13 cellular contexts compared by ENCODE assay signal in the genomic region with DNA sequence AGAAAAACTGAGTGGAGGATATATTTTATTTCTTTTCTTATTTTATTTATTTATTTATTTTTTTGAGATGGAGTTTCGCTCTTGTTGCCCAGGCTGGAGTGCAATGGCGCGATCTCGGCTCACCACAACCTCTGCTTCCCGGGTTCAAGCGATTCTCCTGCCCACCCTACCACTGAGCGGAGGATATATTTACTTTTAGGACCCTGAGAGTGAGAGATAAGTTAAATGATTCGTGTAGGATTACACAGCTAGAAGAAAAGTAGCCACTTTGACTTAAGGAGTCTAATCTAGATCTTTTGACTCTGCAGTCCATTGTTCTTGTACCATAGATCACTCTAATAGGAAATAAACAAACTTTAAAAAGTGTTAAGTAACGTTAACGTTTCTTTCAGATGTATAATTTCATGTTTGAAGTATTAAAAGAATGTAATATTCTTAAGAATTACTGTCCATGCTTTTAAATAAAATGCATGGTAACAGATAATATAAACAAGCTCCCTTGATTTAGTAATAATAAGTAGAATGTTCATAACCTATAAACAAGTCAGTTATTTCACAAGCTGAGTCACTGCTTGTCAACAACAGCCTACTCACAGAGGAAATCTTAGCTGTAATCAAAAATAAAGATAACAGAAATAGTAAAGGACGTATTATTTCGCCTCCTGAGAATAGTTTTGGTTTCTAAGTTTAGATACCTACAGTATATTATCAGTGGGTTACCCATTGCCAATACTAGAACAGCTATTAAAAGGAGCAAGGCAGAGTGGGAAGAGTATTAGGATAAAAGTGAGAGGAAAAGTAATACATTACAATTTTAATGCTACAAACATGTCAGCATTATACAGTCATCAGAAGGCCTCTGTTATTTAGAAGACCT. TPM values are rescaled to one million over a fixed set of nuclear protein-coding genes. Genes with fewer than 3 reads are reported as not detected.
DNase-seq lines count a peak whose midpoint lies in the region; ATAC-seq and TF ChIP-seq lines count a peak whose summit lies in the region.
"Had no signal": no experiment of that assay in that cellular context is flagged by ENCODE, and none has a peak within 500 bp of the region (broad histone marks: within the 10 kb centered on the region; RNA-seq: fewer than 3 reads in every experiment).

No MANE protein-coding gene starts in this region.

- intact Hi-C loops in MCF 10A (cut with micrococcal nuclease) (no loop called here), breast epithelium (cut with DNase I; ENCODE audit: low total_unique reads) (no loop called here)

- H3K4me1 ChIP-seq in breast epithelium (peaks cover 0 to 6% of the 10 kb centered on the region in 2 donors), upper lobe of left lung (peaks cover 27 to 55% (median 40%) of the 10 kb centered on the region in 4 donors), SK-N-SH (ENCODE audit: control insufficient read depth in 1 of 2, insufficient read depth in 2 of 2, low read depth in 1 of 2, low read length in 1 of 2) (peaks cover 2 to 5% of the 10 kb centered on the region in 2 experiments; a peak in 3 of 4 replicates)

- TF ChIP-seq EP300 in upper lobe of left lung (IDR thresholded peaks at IDR 0.05) (no peak), SK-N-SH (IDR thresholded peaks at IDR 0.05; ENCODE audit: borderline replicate concordance in 1 of 2, low read depth in 1 of 2, low read length in 1 of 2) (no peak)

- H3K27me3 Mint-ChIP-seq in MCF 10A (ENCODE audit: insufficient read depth, unreplicated experiment) (no peaks in the 10 kb centered on the region), WTC11 (ENCODE audit: low read depth) (no peaks in the 10 kb centered on the region)

- TF ChIP-seq RAD21 in SK-N-SH (IDR thresholded peaks at IDR 0.05; ENCODE audit: low read length): no peak

- no TSS peak for BruUV-seq in MCF 10A (replicated peaks; lab: Mats Ljungman, UMichigan)

- no peak overlapping the region for H3K9ac ChIP-seq in SK-N-SH

- no peak overlapping the region for H3K4me2 ChIP-seq in SK-N-SH

- peaks cover 35% of the 10 kb centered on the region for H3K4me1 Mint-ChIP-seq in MCF 10A (ENCODE audit: insufficient read depth, unreplicated experiment)
- H3K4me1 Mint-ChIP-seq in WTC11: peaks cover 37% of the 10 kb centered on the region

- peaks cover 7% of the 10 kb centered on the region for H3F3A ChIP-seq in SK-N-SH (replicated peaks; ENCODE audit: insufficient read depth)

- TF ChIP-seq CTCF in MCF 10A (IDR thresholded peaks at IDR 0.05; ENCODE audit: unreplicated experiment): no peak
- TF ChIP-seq CTCF in breast epithelium (IDR thresholded peaks at IDR 0.05): no peak
- TF ChIP-seq CTCF in WTC11 (IDR thresholded peaks at IDR 0.05): no peak
- no peak for TF ChIP-seq CTCF in foreskin fibroblast (IDR thresholded peaks at IDR 0.05; ENCODE audit: low read depth, low read length)
- no peak for TF ChIP-seq CTCF in upper lobe of left lung (IDR thresholded peaks at IDR 0.05)
- TF ChIP-seq CTCF in SK-N-SH (IDR thresholded peaks at IDR 0.05): no peak

- no peaks in the 10 kb centered on the region for H3K27me3 ChIP-seq in breast epithelium
- no peaks in the 10 kb centered on the region for H3K27me3 ChIP-seq in upper lobe of left lung
- H3K27me3 ChIP-seq in SK-N-SH (ENCODE audit: insufficient read depth): no peaks in the 10 kb centered on the region

- no peak overlapping the region for H3K27ac ChIP-seq in breast epithelium
- peak overlapping the region; percentile 9 to 64 (median 44) for H3K27ac ChIP-seq in upper lobe of left lung
- H3K27ac ChIP-seq in SK-N-SH (ENCODE audit: low read depth in 2 of 2, low read length in 1 of 2): no peak overlapping the region
- H3K27ac ChIP-seq: SK-N-MC had no signal

- no peaks in the 10 kb centered on the region for H3K36me3 Mint-ChIP-seq in MCF 10A (ENCODE audit: insufficient read depth, unreplicated experiment)
- no peaks in the 10 kb centered on the region for H3K36me3 Mint-ChIP-seq in WTC11

- DNase-seq in MCF 10A (ENCODE audit: unreplicated experiment): peak; percentile 14
- no peak for DNase-seq in breast epithelium (ENCODE audit: low spot score in 2 of 2)
- no peak for DNase-seq in WTC11 (ENCODE audit: low spot score)
- DNase-seq in foreskin fibroblast: peak; percentile 12 to 22
- DNase-seq in upper lobe of left lung: no peak
- no peak for DNase-seq in SK-N-SH
- no peak for DNase-seq in amniotic stem cell (lab: John Stamatoyannopoulos, UW)
- DNase-seq: central memory CD4-positive, alpha-beta T cell; NCI-H2171 had no signal

- WGBS in upper lobe of left lung, 2 donors: 67 to 70% methylated on average over 12 of the region's 12 CpGs
- 93% methylated on average over 12 of the region's 12 CpGs for WGBS in SK-N-SH (ENCODE audit: low lambda C conversion rate)

- H3K9me3 Mint-ChIP-seq in MCF 10A (ENCODE audit: unreplicated experiment) (peaks cover under 1% of the 10 kb centered on the region), WTC11 (no peaks in the 10 kb centered on the region)

- TF ChIP-seq POLR2A in breast epithelium (IDR thresholded peaks at IDR 0.05) (no peak), upper lobe of left lung (IDR thresholded peaks at IDR 0.05) (no peak)

- H3K4me3 ChIP-seq in breast epithelium (no peak overlapping the region), foreskin fibroblast (ENCODE audit: low read depth in 1 of 2, low read length in 2 of 2) (no peak overlapping the region), upper lobe of left lung (no peak overlapping the region), SK-N-SH (ENCODE audit: low read depth in 2 of 2, low read length in 1 of 2) (no peak overlapping the region)
- H3K4me3 ChIP-seq: lung, SK-N-MC, skin epidermis had no signal

- peaks cover 100% of the 10 kb centered on the region for H3K79me2 ChIP-seq in SK-N-SH (ENCODE audit: insufficient read depth)

- H3K9me3 ChIP-seq in breast epithelium (no peaks in the 10 kb centered on the region), upper lobe of left lung (no peaks in the 10 kb centered on the region), SK-N-SH (no peaks in the 10 kb centered on the region; the same call in 1 of the 2 replicates)

- H3K36me3 ChIP-seq in breast epithelium: no peaks in the 10 kb centered on the region
- no peaks in the 10 kb centered on the region for H3K36me3 ChIP-seq in upper lobe of left lung
- H3K36me3 ChIP-seq in SK-N-SH (replicated peaks in 1 of 2; ENCODE audit: control insufficient read depth in 1 of 2, insufficient read depth in 2 of 2, low read length in 1 of 2): no peaks in the 10 kb centered on the region

- H4K20me1 ChIP-seq in SK-N-SH (ENCODE audit: insufficient read depth): peaks cover 55% of the 10 kb centered on the region

- POLR2A ChIA-PET in MCF 10A (lab: Yijun Ruan, JAX): interaction anchor here (0.9 to 7.5 kb wide), 6 partner anchors 8 to 19 kb away, joined by 3 to 54 read pairs (median 4); partner anchors contain the start of gene USP47
- POLR2A ChIA-PET in WTC11 (lab: Charles Lee): no interaction called here
- POLR2A ChIA-PET in SK-N-SH (lab: Yijun Ruan, JAX): no interaction called here

- peak overlapping the region; percentile 42 for H3K27ac Mint-ChIP-seq in MCF 10A (ENCODE audit: low read depth, unreplicated experiment)
- H3K27ac Mint-ChIP-seq in WTC11: 0 out of 2 replicates have a peak overlapping the region, but pooled peaks have one; percentile 31

- H3K4me3 Mint-ChIP-seq in MCF 10A (ENCODE audit: unreplicated experiment) (no peak overlapping the region), WTC11 (no peak overlapping the region)

- CTCF ChIA-PET in MCF 10A (lab: Yijun Ruan, JAX): interaction anchor here (0.7 to 3.0 kb wide), 4 partner anchors 11 to 1067 kb away, joined by 3 to 22 read pairs (median 3); no protein-coding TSS in a partner anchor
- CTCF ChIA-PET in WTC11 (lab: Charles Lee): interaction anchor here (1.2 kb wide), 1 partner anchor 11 kb away, joined by 3 read pairs; no protein-coding TSS in a partner anchor
- CTCF ChIA-PET in SK-N-SH (lab: Yijun Ruan, JAX): interaction anchor here (0.9 to 1.7 kb wide), 4 partner anchors 11 to 82 kb away, joined by 3 to 5 read pairs (median 4); no protein-coding TSS in a partner anchor

- H2AFZ ChIP-seq in SK-N-SH (ENCODE audit: low read depth): no peak overlapping the region

- no peaks in the 10 kb centered on the region for H3K9me2 ChIP-seq in SK-N-SH

- ATAC-seq in WTC11: no peak
- no peak for ATAC-seq in upper lobe of left lung (ENCODE audit: low FRiP score in 2 of 2)
- no peak for ATAC-seq in HG03521 (IDR thresholded peaks at IDR 0.05; ENCODE audit: unreplicated experiment)

TF ChIP-seq in WTC11, 78 proteins besides CTCF, POLR2A, EP300 and RAD21 (continues in another document):
- no peak for TF ChIP-seq SP1 (CRISPR knock-in tag; conservative IDR thresholded peaks at IDR 0.05)

TF ChIP-seq in SK-N-SH, 30 proteins besides CTCF, POLR2A, EP300 and RAD21 (continues in another document):
- TF ChIP-seq MAX (IDR thresholded peaks at IDR 0.05; ENCODE audit: low read depth) (no peak), USF2 (IDR thresholded peaks at IDR 0.05; ENCODE audit: borderline replicate concordance, low read depth, low read length) (no peak), TEAD4 (IDR thresholded peaks at IDR 0.05; ENCODE audit: borderline replicate concordance, insufficient read depth) (no peak), RCOR1 (IDR thresholded peaks at IDR 0.05; ENCODE audit: low read length) (no peak), POLR2AphosphoS5 (IDR thresholded peaks at IDR 0.05; ENCODE audit: low read depth, low read length) (no peak), GATA2 (CRISPR knock-in tag; IDR thresholded peaks at IDR 0.05) (no peak), NFIC (IDR thresholded peaks at IDR 0.05; ENCODE audit: borderline replicate concordance) (no peak)

RNA-seq across cellular contexts. Expression of gene USP47, which starts 18.6 kb away (rescaled TPM):
- total RNA-seq in MCF 10A (2022) (41.6 and 46.1 TPM in 2 replicates), breast epithelium (100 to 1,000 TPM in 1 of 3 donors, 10 to 100 TPM in 2; 82.9 to 118 (median 100.0) TPM), WTC11 (2021) (18.3 to 20.4 TPM (median 19.7 TPM) in 3 replicates), upper lobe of left lung (100 to 1,000 TPM in 2 of 6 donors, 10 to 100 TPM in 4; 32.4 to 132 (median 79.0) TPM)
- polyA plus RNA-seq in SK-N-SH (2012; rRNA removed): 10.3 and 13.3 TPM in 2 replicates
- 12.9 and 14.2 TPM in 2 replicates for polyA plus RNA-seq in SK-N-SH (2012; cell fraction: cytosol; rRNA removed)
- polyA plus RNA-seq in SK-N-SH (2012; cell fraction: nucleus; rRNA removed): 14.1 and 28.0 TPM in 2 replicates

Comparison
In these comparisons a context has a peak if more than half of its experiments do, and no peak if none do; other contexts are left out.
1. DNase-seq: peak in MCF 10A (single experiment) and foreskin fibroblast (2 of 2); none in breast epithelium (0 of 2), WTC11 (single experiment), upper lobe of left lung (0 of 2), SK-N-SH (single experiment) and amniotic stem cell (single experiment).
2. H3K27ac ChIP-seq: peak in upper lobe of left lung (4 of 4); none in breast epithelium (0 of 2) and SK-N-SH (0 of 2).